8 cellular contexts compared by ENCODE assay signal in genomic region chr1:23367791-23368561, GRCh38. TPM values are rescaled to one million over a fixed set of nuclear protein-coding genes. Genes with fewer than 3 reads are reported as not detected.
DNase-seq lines count a peak whose midpoint lies in the region; ATAC-seq, FAIRE-seq and TF ChIP-seq lines count a peak whose summit lies in the region.

No MANE protein-coding gene starts in this region.

- intact Hi-C loops in Right ventricle myocardium superior (cut with DNase I) (loop anchor here (2.0 to 5.0 kb wide), 2 partner anchors 23 to 34 kb away; partner anchors contain the start of gene HNRNPR), pancreas (cut with DNase I) (no loop called here), tibial artery (cut with DNase I; ENCODE audit: low total_unique reads) (loop anchor here (2.0 to 10.0 kb wide), 2 partner anchors 23 to 167 kb away; partner anchors contain the start of genes E2F2 and HNRNPR)

- H3K4me2 ChIP-seq in SU-DHL-6 (ENCODE audit: low read depth, low read length, poor library complexity, severe bottlenecking) = peak overlapping the region; percentile 91

- H2AFZ ChIP-seq in SU-DHL-6 (ENCODE audit: low read depth, low read length, severe bottlenecking) = peak overlapping the region; percentile 94

- ATAC-seq in HG02763 (IDR thresholded peaks at IDR 0.05; ENCODE audit: unreplicated experiment) = peak; percentile 91
- peak; percentile 94 for ATAC-seq in activated naive CD8-positive, alpha-beta T cell treated with anti-CD3 and anti-CD28 coated beads, Interleukin-2, amount 50 U/mL, for 24 hours
- ATAC-seq in Right ventricle myocardium superior (ENCODE audit: poor library complexity) = peak; percentile 94
- peak; percentile 85 to 94 (median 89) for ATAC-seq in pancreas

- H4K20me1 ChIP-seq in SU-DHL-6 (ENCODE audit: low read depth, low read length) = no peaks in the 10 kb centered on the region

- peak overlapping the region; percentile 79 for H3K9ac ChIP-seq in SU-DHL-6 (ENCODE audit: low read length)

- no peaks in the 10 kb centered on the region for H3K27me3 ChIP-seq in SU-DHL-6 (ENCODE audit: low read length)
- H3K27me3 ChIP-seq in pancreas = no peaks in the 10 kb centered on the region
- no peaks in the 10 kb centered on the region for H3K27me3 ChIP-seq in tibial artery

- H3K4me3 ChIP-seq in GM12875 (ENCODE audit: low read depth, low read length) (peak overlapping the region; percentile 84), SU-DHL-6 (ENCODE audit: insufficient read depth, low read length, poor library complexity, severe bottlenecking) (peak overlapping the region; percentile 86), pancreas (peak overlapping the region; percentile 84 to 87 (median 85)), tibial artery (peak overlapping the region; percentile 71 to 95)

- peaks cover 12% of the 10 kb centered on the region for H3K9me3 Mint-ChIP-seq in activated naive CD8-positive, alpha-beta T cell treated with anti-CD3 and anti-CD28 coated beads, Interleukin-2, amount 50 U/mL, for 24 hours

- H3F3A ChIP-seq in SU-DHL-6 (ENCODE audit: insufficient read depth) = peaks cover 3% of the 10 kb centered on the region; the same call in 1 of the 2 replicates

- FAIRE-seq in pancreas (lab: Jason Lieb, UNC) = peak; percentile 63

- H3K4me1 Mint-ChIP-seq in activated naive CD8-positive, alpha-beta T cell treated with anti-CD3 and anti-CD28 coated beads, Interleukin-2, amount 50 U/mL, for 24 hours = peaks cover 36% of the 10 kb centered on the region

- H3K27ac ChIP-seq in SU-DHL-6 (ENCODE audit: low read depth, low read length) (peak overlapping the region; percentile 91), pancreas (peak overlapping the region; percentile 90 to 97 (median 96)), tibial artery (peak overlapping the region; percentile 98 to 99)

- no peak for TF ChIP-seq CTCF in GM12875 (IDR thresholded peaks at IDR 0.05; ENCODE audit: borderline replicate concordance, insufficient read depth, low read depth, low read length)
- no peak for TF ChIP-seq CTCF in SU-DHL-6 (IDR thresholded peaks at IDR 0.05; ENCODE audit: insufficient read depth, low read length, poor library complexity, severe bottlenecking)
- TF ChIP-seq CTCF in pancreas (IDR thresholded peaks at IDR 0.05) = peak in 1 of 4 donors; percentile 8
- TF ChIP-seq CTCF in tibial artery (IDR thresholded peaks at IDR 0.05) = no peak

- H3K36me3 Mint-ChIP-seq in activated naive CD8-positive, alpha-beta T cell treated with anti-CD3 and anti-CD28 coated beads, Interleukin-2, amount 50 U/mL, for 24 hours (ENCODE audit: low read depth) = peaks cover 40% of the 10 kb centered on the region

- 1% methylated on average over 41 of the region's 41 CpGs for WGBS in pancreas, 2 donors

- peak overlapping the region; percentile 93 for H3K4me3 Mint-ChIP-seq in activated naive CD8-positive, alpha-beta T cell treated with anti-CD3 and anti-CD28 coated beads, Interleukin-2, amount 50 U/mL, for 24 hours

- H3K79me2 ChIP-seq in SU-DHL-6 (ENCODE audit: insufficient read depth, low read length) = 0 out of 2 replicates have a peak, but pooled peaks cover 5% of the 10 kb centered on the region

- H3K4me1 ChIP-seq in pancreas (peaks cover 4 to 28% (median 26%) of the 10 kb centered on the region in 3 donors), tibial artery (peaks cover 0 to 47% (median 39%) of the 10 kb centered on the region in 4 donors)

- H3K9me3 ChIP-seq in SU-DHL-6 (ENCODE audit: insufficient read depth, low read length) = peaks cover 17% of the 10 kb centered on the region; the same call in 1 of the 2 replicates
- H3K9me3 ChIP-seq in pancreas = peaks cover 0 to 3% (median 0%) of the 10 kb centered on the region in 4 donors
- peaks cover 0 to 21% (median 10%) of the 10 kb centered on the region in 3 donors for H3K9me3 ChIP-seq in tibial artery

- peak; percentile 97 to 99 (median 97) for DNase-seq in NCI-H1417 (lab: John Stamatoyannopoulos, UW)
- DNase-seq in activated naive CD8-positive, alpha-beta T cell treated with anti-CD3 and anti-CD28 coated beads, Interleukin-2, amount 50 U/mL, for 24 hours = peak; percentile 96
- DNase-seq in Right ventricle myocardium superior = peak; percentile 99
- peak; percentile 94 to 99 (median 99) for DNase-seq in pancreas
- peak; percentile 98 to 99 for DNase-seq in tibial artery

- peak overlapping the region; percentile 99 for H3K27ac Mint-ChIP-seq in activated naive CD8-positive, alpha-beta T cell treated with anti-CD3 and anti-CD28 coated beads, Interleukin-2, amount 50 U/mL, for 24 hours

- H3K9me2 ChIP-seq in SU-DHL-6 (replicated peaks; ENCODE audit: insufficient read depth, low read length) = no peaks in the 10 kb centered on the region

- H3K36me3 ChIP-seq in SU-DHL-6 (ENCODE audit: low read length) (peaks cover 15% of the 10 kb centered on the region), pancreas (peaks cover 4 to 9% (median 6%) of the 10 kb centered on the region in 3 donors), tibial artery (peaks cover 28 to 37% (median 35%) of the 10 kb centered on the region in 3 donors)

- H3K27me3 Mint-ChIP-seq in activated naive CD8-positive, alpha-beta T cell treated with anti-CD3 and anti-CD28 coated beads, Interleukin-2, amount 50 U/mL, for 24 hours = peaks cover 2% of the 10 kb centered on the region

RNA-seq across cellular contexts. Expression of gene ZNF436, which starts 1.7 kb away (rescaled TPM):
- total RNA-seq in Right ventricle myocardium superior = 11.4 TPM
- 10 to 100 TPM in 1 of 6 donors, 1 to 10 TPM in 5; 3.7 to 11.8 (median 4.5) TPM for total RNA-seq in pancreas
- 1 to 10 TPM; 2.1 to 3.9 TPM for polyA plus RNA-seq in pancreas

RNA-seq across cellular contexts. Expression of gene HNRNPR, which starts 23.9 kb away (rescaled TPM):
- total RNA-seq in Right ventricle myocardium superior (53.5 TPM), pancreas (10 to 100 TPM; 27.6 to 57.8 (median 46.7) TPM)
- polyA plus RNA-seq in pancreas = 10 to 100 TPM; 30.8 to 46.7 TPM

RNA-seq across cellular contexts. Expression of gene TCEA3, which starts 56.6 kb away (rescaled TPM):
- total RNA-seq in Right ventricle myocardium superior (72.7 TPM), pancreas (100 to 1,000 TPM in 4 of 6 donors, 10 to 100 TPM in 2; 70.8 to 129 (median 116) TPM)
- polyA plus RNA-seq in pancreas = 100 to 1,000 TPM in 1 of 2 donors, 10 to 100 TPM in 1; 74.2 to 143 TPM

Comparison
In these comparisons a context has a peak if more than half of its experiments do, and no peak if none do; other contexts are left out.
1. Peak in every context shown above with its lines: DNase-seq, ATAC-seq, H3K4me3 ChIP-seq and H3K27ac ChIP-seq.
2. intact Hi-C loops: an anchor here in Right ventricle myocardium superior (2.0 to 5.0 kb wide) and tibial artery (2.0 to 10.0 kb wide); none called in pancreas.